ENCODE assay signal across 21 cellular contexts in genomic region chr6:143150291-143150690, GRCh38.
DNase-seq lines count a peak whose midpoint lies in the region; TF ChIP-seq lines count a peak whose summit lies in the region.
"Had no signal": no experiment of that assay in that cellular context is flagged by ENCODE, and none has a peak within 500 bp of the region (broad histone marks: within the 10 kb centered on the region; RNA-seq: fewer than 3 reads in every experiment).

No MANE protein-coding gene starts in this region.

- H3K79me2 ChIP-seq in OCI-LY7 (ENCODE audit: insufficient read depth, low read depth, low read length), result no peaks in the 10 kb centered on the region

- no peaks in the 10 kb centered on the region for H3K27me3 Mint-ChIP-seq in HFFc6 (ENCODE audit: insufficient read depth)
- H3K27me3 Mint-ChIP-seq: B cell, T-helper 17 cell had no signal

- BruUV-seq in OCI-LY7 (replicated peaks; lab: Mats Ljungman, UMichigan), result no TSS peak

- H3K36me3 Mint-ChIP-seq in HFFc6 (ENCODE audit: low read depth), result peaks cover 16% of the 10 kb centered on the region; the same call in 1 of the 2 replicates

- peak overlapping the region; percentile 36; the same call in 1 of the 2 replicates for H3K27ac Mint-ChIP-seq in HFFc6
- H3K27ac Mint-ChIP-seq: B cell; CD8-positive, alpha-beta T cell; T-helper 17 cell had no signal

- H3K27ac ChIP-seq in neutrophil, result peak overlapping the region; percentile 35
- no peak overlapping the region for H3K27ac ChIP-seq in OCI-LY7 (ENCODE audit: low read depth, low read length, poor library complexity, severe bottlenecking)
- no peak overlapping the region for H3K27ac ChIP-seq in vagina
- H3K27ac ChIP-seq: A549, C4-2B had no signal

- no peak overlapping the region for H3K4me3 Mint-ChIP-seq in HFFc6
- H3K4me3 Mint-ChIP-seq: B cell; CD8-positive, alpha-beta T cell; T-helper 17 cell had no signal

- no peak overlapping the region for H3K4me2 ChIP-seq in OCI-LY7 (ENCODE audit: low read length)
- H3K4me2 ChIP-seq: A549, SK-N-SH had no signal

- H3K9me2 ChIP-seq in OCI-LY7 (ENCODE audit: insufficient read depth, low read length), result no peaks in the 10 kb centered on the region
- H3K9me2 ChIP-seq: SK-N-SH had no signal

- H3K4me1 ChIP-seq in neutrophil (ENCODE audit: control insufficient read depth in 1 of 2, insufficient read depth in 1 of 2, low read depth in 1 of 2, low read length in 1 of 2) (peaks cover 13 to 16% of the 10 kb centered on the region in 2 experiments), OCI-LY7 (ENCODE audit: insufficient read depth, low read length, poor library complexity, severe bottlenecking) (no peaks in the 10 kb centered on the region), vagina (no peaks in the 10 kb centered on the region)
- H3K4me1 ChIP-seq: A549, Caco-2 had no signal

- peaks cover 21% of the 10 kb centered on the region for H3K4me1 Mint-ChIP-seq in HFFc6 (ENCODE audit: low read depth)
- H3K4me1 Mint-ChIP-seq: B cell had no signal

- H3K27me3 ChIP-seq in neutrophil (no peaks in the 10 kb centered on the region), vagina (no peaks in the 10 kb centered on the region)

- H4K20me1 ChIP-seq in OCI-LY7 (ENCODE audit: insufficient read depth, low read length), result no peaks in the 10 kb centered on the region

- DNase-seq in ELR (ENCODE audit: low read depth) (peak; percentile 25), HFFc6 (no peak), RPMI7951 (ENCODE audit: low read depth) (peak; percentile 28), OCI-LY7 (ENCODE audit: low spot score) (no peak), vagina (ENCODE audit: extremely low spot score in 2 of 2) (no peak), activated gamma-delta T cell (lab: John Stamatoyannopoulos, UW) (no peak)
- DNase-seq: Caco-2; CD8-positive, alpha-beta T cell; GDM1; H7; NCI-H1417; NCI-H1694; NCI-H2029 treated with DMSO at 0.1 percent for 48 hours; NCI-H2227 treated with DMSO at 0.1 percent for 48 hours; NCI-H526 treated with DMSO at 0.1 percent for 48 hours; SK-N-SH; T-helper 17 cell had no signal

- H3K36me3 ChIP-seq in neutrophil, result no peaks in the 10 kb centered on the region
- H3K36me3 ChIP-seq in OCI-LY7 (ENCODE audit: insufficient read depth, low read length), result no peaks in the 10 kb centered on the region
- H3K36me3 ChIP-seq in vagina, result no peaks in the 10 kb centered on the region

- TF ChIP-seq CTCF in HFFc6 (IDR thresholded peaks at IDR 0.05) (no peak), neutrophil (IDR thresholded peaks at IDR 0.05) (no peak), OCI-LY7 (conservative IDR thresholded peaks at IDR 0.05; ENCODE audit: low read length) (no peak), vagina (IDR thresholded peaks at IDR 0.05) (no peak)

- no peak for TF ChIP-seq POLR2A in vagina (IDR thresholded peaks at IDR 0.05)

- H3K4me3 ChIP-seq in neutrophil (ENCODE audit: low read depth in 1 of 2, low read length in 1 of 2), result no peak overlapping the region
- H3K4me3 ChIP-seq in OCI-LY7 (ENCODE audit: low read depth, low read length, poor library complexity, severe bottlenecking), result no peak overlapping the region
- no peak overlapping the region for H3K4me3 ChIP-seq in vagina
- H3K4me3 ChIP-seq: A549 had no signal

- POLR2A ChIA-PET in OCI-LY7 (lab: Charles Lee), result interaction anchor here (1.3 kb wide), 1 partner anchor 9 kb away, joined by 3 read pairs; no protein-coding TSS in a partner anchor

- CTCF ChIA-PET in OCI-LY7 (lab: Charles Lee; ENCODE audit: unreplicated experiment), result no interaction called here

- no peaks in the 10 kb centered on the region for H3K9me3 ChIP-seq in neutrophil
- H3K9me3 ChIP-seq in OCI-LY7 (ENCODE audit: low read length), result no peaks in the 10 kb centered on the region
- no peaks in the 10 kb centered on the region for H3K9me3 ChIP-seq in vagina
- H3K9me3 ChIP-seq: A549, Caco-2, SK-N-SH had no signal

- intact Hi-C loops in OCI-LY7 (cut with micrococcal nuclease; ENCODE audit: unreplicated experiment) (no loop called here), vagina (cut with DNase I) (no loop called here)

- no peaks in the 10 kb centered on the region for H3K9me3 Mint-ChIP-seq in HFFc6
- H3K9me3 Mint-ChIP-seq: CD8-positive, alpha-beta T cell had no signal

- H2AFZ ChIP-seq in OCI-LY7 (ENCODE audit: low read length), result no peak overlapping the region

Comparison
In these comparisons a context has a peak if more than half of its experiments do, and no peak if none do; other contexts are left out.
1. DNase-seq: peak in ELR (single experiment) and RPMI7951 (single experiment); none in HFFc6 (single experiment), OCI-LY7 (single experiment), vagina (0 of 2) and activated gamma-delta T cell (single experiment).